Comparison of ENCODE assay signal across 16 cellular contexts in genomic region chr2:239690651-239691631, GRCh38.
DNase-seq lines count a peak whose midpoint lies in the region; ATAC-seq and TF ChIP-seq lines count a peak whose summit lies in the region.
"Had no signal": no experiment of that assay in that cellular context is flagged by ENCODE, and none has a peak within 500 bp of the region (broad histone marks: within the 10 kb centered on the region; RNA-seq: fewer than 3 reads in every experiment).

No MANE protein-coding gene starts in this region.

- TF ChIP-seq POLR2A in body of pancreas (IDR thresholded peaks at IDR 0.05): peak in 1 of 3 donors; percentile 19

- H3K4me1 ChIP-seq in body of pancreas: peaks cover 21% of the 10 kb centered on the region
- peaks cover 25% of the 10 kb centered on the region for H3K4me1 ChIP-seq in psoas muscle
- H3K4me1 ChIP-seq: BE2C, left lung had no signal

- H3K4me3 ChIP-seq in body of pancreas: no peak overlapping the region
- peak overlapping the region; percentile 27 for H3K4me3 ChIP-seq in psoas muscle
- H3K4me3 ChIP-seq: left lung, upper lobe of right lung had no signal

- H3K9me3 ChIP-seq in body of pancreas: no peaks in the 10 kb centered on the region
- no peaks in the 10 kb centered on the region for H3K9me3 ChIP-seq in psoas muscle
- H3K9me3 ChIP-seq: BE2C, left lung, upper lobe of right lung had no signal

- ATAC-seq in body of pancreas (peak; percentile 80), psoas muscle (peak; percentile 67 to 85 (median 78)), GM18858 (IDR thresholded peaks at IDR 0.05; ENCODE audit: unreplicated experiment) (no peak)
- ATAC-seq: left lung; stimulated activated naive CD8-positive, alpha-beta T cell treated with anti-CD3 and anti-CD28 coated beads, Interleukin-15, Interleukin-2, amounts not matched to agents 100 U/mL and 50 U/mL, for 24 hours; upper lobe of right lung had no signal

- H3K27ac ChIP-seq in body of pancreas (peak overlapping the region in 1 of 4 donors; percentile 33), psoas muscle (peak overlapping the region; percentile 75)
- H3K27ac ChIP-seq: 22Rv1, left lung, RWPE1, upper lobe of right lung had no signal

- H3K27me3 ChIP-seq in body of pancreas (no peaks in the 10 kb centered on the region), psoas muscle (ENCODE audit: insufficient read depth in 3 of 3, low read length in 2 of 3) (no peaks in the 10 kb centered on the region)
- H3K27me3 ChIP-seq: upper lobe of right lung had no signal

- 62 to 73% methylated on average over 22 to 42 of the region's 46 CpGs for WGBS in body of pancreas, 2 donors
- 37 to 56% (median 39%) methylated on average over 46 of the region's 46 CpGs for WGBS in psoas muscle, 3 donors

- intact Hi-C loops in body of pancreas (cut with DNase I): no loop called here
- intact Hi-C loops in psoas muscle (cut with DNase I): loop anchor here in 1 of 2 donors (5.0 to 10.0 kb wide), 2 partner anchors 194 to 364 kb away; no protein-coding TSS in a partner anchor

- H3K36me3 ChIP-seq in body of pancreas (replicated peaks in 1 of 2; ENCODE audit: insufficient read depth in 1 of 2, low read depth in 2 of 2): no peaks in the 10 kb centered on the region
- H3K36me3 ChIP-seq in psoas muscle (ENCODE audit: insufficient read depth in 1 of 2, low read depth in 1 of 2): no peaks in the 10 kb centered on the region
- H3K36me3 ChIP-seq: BE2C, left lung, upper lobe of right lung had no signal

- DNase-seq in DMS 273 (lab: John Stamatoyannopoulos, UW; ENCODE audit: unreplicated experiment) (peak; percentile 70), DMS 273 treated with DMSO at 0.1 percent for 48 hours (lab: John Stamatoyannopoulos, UW) (no peak), body of pancreas (peak; percentile 24 to 70 (median 63)), left kidney (ENCODE audit: low read depth, low spot score) (peak; percentile 63), psoas muscle (no peak), HPDE6-E6E7 (ENCODE audit: extremely low spot score) (no peak)
- no peak for DNase-seq in central memory CD4-positive, alpha-beta T cell
- DNase-seq: BE2C; cerebellar nuclear complex; foreskin fibroblast; left lung; stimulated activated naive CD8-positive, alpha-beta T cell treated with anti-CD3 and anti-CD28 coated beads, Interleukin-15, Interleukin-2, amounts not matched to agents 100 U/mL and 50 U/mL, for 24 hours had no signal

- TF ChIP-seq CTCF in body of pancreas (IDR thresholded peaks at IDR 0.05): no peak
- TF ChIP-seq CTCF in psoas muscle (IDR thresholded peaks at IDR 0.05): no peak

Comparison
In these comparisons a context has a peak if more than half of its experiments do, and no peak if none do; other contexts are left out.
1. DNase-seq: peak in DMS 273 (single experiment), body of pancreas (4 of 4) and left kidney (single experiment); none in DMS 273 treated with DMSO at 0.1 percent for 48 hours (single experiment), psoas muscle (0 of 2), central memory CD4-positive, alpha-beta T cell (single experiment) and HPDE6-E6E7 (single experiment).